20 cellular contexts compared by ENCODE assay signal in the genomic region with DNA sequence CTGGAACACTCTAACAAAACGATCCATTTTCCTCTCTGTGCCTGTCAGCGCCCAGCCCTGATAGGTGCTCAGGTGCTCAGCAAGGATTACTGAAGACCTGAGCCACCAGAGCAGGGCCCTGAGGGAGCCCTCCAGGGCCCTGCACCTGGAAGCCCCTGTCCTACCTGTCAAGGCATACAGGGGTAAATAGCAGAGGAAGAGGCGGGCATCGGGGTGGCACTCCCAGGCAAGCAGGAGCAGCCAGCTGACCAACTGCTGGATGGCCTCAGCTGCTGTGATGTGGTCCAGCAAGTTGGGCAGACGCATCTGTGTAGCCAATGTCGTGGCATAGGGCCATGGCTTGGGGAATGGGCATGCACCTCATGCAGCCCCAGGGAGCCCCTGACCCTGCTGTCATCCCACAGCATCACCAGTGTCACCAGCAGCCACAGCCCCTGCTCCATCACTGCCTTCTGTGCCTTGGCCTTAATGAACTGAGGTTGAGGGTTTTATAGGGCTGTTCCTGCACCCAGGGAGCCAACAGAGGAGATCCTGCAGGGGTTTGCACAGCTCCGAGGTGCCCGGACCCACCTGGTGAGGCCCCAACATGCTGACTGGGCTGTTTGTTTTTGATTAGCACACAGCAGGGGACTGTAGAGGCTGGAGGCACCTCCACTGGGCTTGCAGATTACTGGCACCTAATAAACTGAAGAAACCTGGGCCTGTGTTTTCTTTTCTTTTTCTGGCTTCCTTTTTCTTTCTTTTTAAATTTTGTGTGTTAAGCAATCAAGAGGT. TPM values are rescaled to one million over a fixed set of nuclear protein-coding genes. Genes with fewer than 3 reads are reported as not detected.
DNase-seq lines count a peak whose midpoint lies in the region; ATAC-seq and TF ChIP-seq lines count a peak whose summit lies in the region.
"Had no signal": no experiment of that assay in that cellular context is flagged by ENCODE, and none has a peak within 500 bp of the region (broad histone marks: within the 10 kb centered on the region; RNA-seq: fewer than 3 reads in every experiment).

No MANE protein-coding gene starts in this region.

- peak overlapping the region; percentile 41 for H3K4me2 ChIP-seq in hepatocyte

- ATAC-seq in HG03442 (IDR thresholded peaks at IDR 0.05; ENCODE audit: unreplicated experiment) (no peak), HG03045 (IDR thresholded peaks at IDR 0.05; ENCODE audit: unreplicated experiment) (no peak)
- ATAC-seq: CD8-positive, alpha-beta T cell; gastrocnemius medialis; lower lobe of right lung; stimulated activated naive CD8-positive, alpha-beta T cell treated with anti-CD3 and anti-CD28 coated beads, Interleukin-15, Interleukin-2, amounts not matched to agents 100 U/mL and 50 U/mL, for 24 hours had no signal

- no peaks in the 10 kb centered on the region for H3K9me2 ChIP-seq in hepatocyte (replicated peaks; ENCODE audit: insufficient read depth)

- no peaks in the 10 kb centered on the region for H3K36me3 ChIP-seq in hepatocyte (replicated peaks; ENCODE audit: insufficient read depth, low read depth)
- H3K36me3 ChIP-seq: gastrocnemius medialis, uterus had no signal

- H3K27me3 Mint-ChIP-seq in activated T-cell treated with anti-CD3 and anti-CD28 coated beads, Interleukin-2, amount 50 U/mL, for 24 hours: no peaks in the 10 kb centered on the region
- H3K27me3 Mint-ChIP-seq: dendritic cell treated with granulocyte-macrophage colony-stimulating factor and Interleukin-4, amounts not matched to agents 40 ng/mL and 50 ng/mL, for 4 days had no signal

- H3K27ac ChIP-seq in hepatocyte: peak overlapping the region; percentile 72
- H3K27ac ChIP-seq in substantia nigra (ENCODE audit: low read depth, low read length, poor library complexity, severe bottlenecking): peak overlapping the region; percentile 30
- H3K27ac ChIP-seq: gastrocnemius medialis, GM23248, lower lobe of right lung, uterus, VCaP had no signal

- no peaks in the 10 kb centered on the region for H3K9me3 Mint-ChIP-seq in activated T-cell treated with anti-CD3 and anti-CD28 coated beads, Interleukin-2, amount 50 U/mL, for 24 hours
- H3K9me3 Mint-ChIP-seq: CD8-positive, alpha-beta T cell; dendritic cell treated with granulocyte-macrophage colony-stimulating factor and Interleukin-4, amounts not matched to agents 40 ng/mL and 50 ng/mL, for 4 days had no signal

- WGBS in hepatocyte (ENCODE audit: low lambda C conversion rate, missing lambda C conversion rate): 64% methylated on average over 8 of the region's 8 CpGs

- H3K9me3 ChIP-seq in hepatocyte (ENCODE audit: low read depth): no peaks in the 10 kb centered on the region
- H3K9me3 ChIP-seq: body of pancreas, gastrocnemius medialis, lower lobe of right lung, uterus had no signal

- H3K27me3 ChIP-seq in hepatocyte: no peaks in the 10 kb centered on the region
- H3K27me3 ChIP-seq: body of pancreas, gastrocnemius medialis, uterus had no signal

- peak overlapping the region; percentile 53 for H3K27ac Mint-ChIP-seq in activated T-cell treated with anti-CD3 and anti-CD28 coated beads, Interleukin-2, amount 50 U/mL, for 24 hours
- H3K27ac Mint-ChIP-seq: CD8-positive, alpha-beta T cell; dendritic cell treated with granulocyte-macrophage colony-stimulating factor and Interleukin-4, amounts not matched to agents 40 ng/mL and 50 ng/mL, for 4 days had no signal

- no peaks in the 10 kb centered on the region for H3K79me2 ChIP-seq in hepatocyte

- no peak overlapping the region for H3K4me3 Mint-ChIP-seq in activated T-cell treated with anti-CD3 and anti-CD28 coated beads, Interleukin-2, amount 50 U/mL, for 24 hours
- H3K4me3 Mint-ChIP-seq: CD8-positive, alpha-beta T cell; dendritic cell treated with granulocyte-macrophage colony-stimulating factor and Interleukin-4, amounts not matched to agents 40 ng/mL and 50 ng/mL, for 4 days had no signal

- peaks cover 7% of the 10 kb centered on the region for H3K4me1 Mint-ChIP-seq in activated T-cell treated with anti-CD3 and anti-CD28 coated beads, Interleukin-2, amount 50 U/mL, for 24 hours (ENCODE audit: low read depth)

- no peak for TF ChIP-seq CTCF in hepatocyte (IDR thresholded peaks at IDR 0.05; ENCODE audit: poor library complexity)

- no peaks in the 10 kb centered on the region for H4K20me1 ChIP-seq in hepatocyte (ENCODE audit: insufficient read depth, poor library complexity, severe bottlenecking)

- H2AFZ ChIP-seq in hepatocyte: no peak overlapping the region
- H2AFZ ChIP-seq: GM23248 had no signal

- no peak for DNase-seq in activated T-cell treated with anti-CD3 and anti-CD28 coated beads, Interleukin-2, amount 50 U/mL, for 24 hours
- no peak for DNase-seq in activated T-cell treated with anti-CD3 and anti-CD28 coated beads, Interleukin-2, amount 50 U/mL, for 1 hour
- DNase-seq in NCI-H510A treated with DMSO at 0.1 percent for 48 hours (lab: John Stamatoyannopoulos, UW): peak; percentile 49
- DNase-seq in hepatocyte (ENCODE audit: low spot score): no peak
- peak in 1 of 49 donors; percentile 55 for DNase-seq in substantia nigra (lab: John Stamatoyannopoulos, UW)
- DNase-seq in stimulated activated CD4-positive, alpha-beta T cell treated with anti-CD3 and anti-CD28 coated beads, Interleukin-4, amount 100 ng/mL, for 1 hour: no peak
- DNase-seq: activated CD8-positive, alpha-beta memory T cell treated with anti-CD3 and anti-CD28 coated beads for 24 hours; activated effector memory CD4-positive, alpha-beta T cell treated with anti-CD3 and anti-CD28 coated beads, Interleukin-2, amount 50 U/mL, for 16 hours; CD8-positive, alpha-beta T cell; gastrocnemius medialis; GM23248; lower lobe of right lung; NCI-H1930; stimulated activated naive CD8-positive, alpha-beta T cell treated with anti-CD3 and anti-CD28 coated beads, Interleukin-15, Interleukin-2, amounts not matched to agents 100 U/mL and 50 U/mL, for 24 hours; uterus had no signal

- H3K36me3 Mint-ChIP-seq in activated T-cell treated with anti-CD3 and anti-CD28 coated beads, Interleukin-2, amount 50 U/mL, for 24 hours (ENCODE audit: low read depth): peaks cover 36% of the 10 kb centered on the region

- H3K4me1 ChIP-seq in hepatocyte (ENCODE audit: insufficient read depth): peaks cover 23% of the 10 kb centered on the region
- H3K4me1 ChIP-seq: body of pancreas, gastrocnemius medialis, lower lobe of right lung had no signal

- H3K4me3 ChIP-seq in hepatocyte: no peak overlapping the region
- H3K4me3 ChIP-seq: body of pancreas, gastrocnemius medialis, GM23248, lower lobe of right lung, uterus had no signal

RNA-seq across cellular contexts. Expression of gene WDR6, which starts 7.9 kb away (rescaled TPM):
- total RNA-seq in hepatocyte: 124 and 157 TPM in 2 replicates
- 190 and 215 TPM in 2 replicates for polyA plus RNA-seq in hepatocyte

RNA-seq across cellular contexts. Expression of gene P4HTM, which starts 9.2 kb away (rescaled TPM):
- total RNA-seq in hepatocyte: 39.4 and 42.5 TPM in 2 replicates
- polyA plus RNA-seq in hepatocyte: 84.0 and 85.3 TPM in 2 replicates

RNA-seq across cellular contexts. Expression of gene DALRD3, which starts 19.1 kb away (rescaled TPM):
- total RNA-seq in hepatocyte: 25.0 and 29.3 TPM in 2 replicates
- polyA plus RNA-seq in hepatocyte: 27.0 and 40.6 TPM in 2 replicates

RNA-seq across cellular contexts. Expression of gene NDUFAF3, which starts 22.6 kb away (rescaled TPM):
- total RNA-seq in hepatocyte: 58.7 and 70.7 TPM in 2 replicates
- 140 and 173 TPM in 2 replicates for polyA plus RNA-seq in hepatocyte

RNA-seq across cellular contexts. Expression of gene IMPDH2, which starts 29.9 kb away (rescaled TPM):
- total RNA-seq in hepatocyte: 180 and 184 TPM in 2 replicates
- 115 TPM in 2 replicates for polyA plus RNA-seq in hepatocyte
